Comparison of ENCODE assay signal across 1 cellular context in the genomic region with DNA sequence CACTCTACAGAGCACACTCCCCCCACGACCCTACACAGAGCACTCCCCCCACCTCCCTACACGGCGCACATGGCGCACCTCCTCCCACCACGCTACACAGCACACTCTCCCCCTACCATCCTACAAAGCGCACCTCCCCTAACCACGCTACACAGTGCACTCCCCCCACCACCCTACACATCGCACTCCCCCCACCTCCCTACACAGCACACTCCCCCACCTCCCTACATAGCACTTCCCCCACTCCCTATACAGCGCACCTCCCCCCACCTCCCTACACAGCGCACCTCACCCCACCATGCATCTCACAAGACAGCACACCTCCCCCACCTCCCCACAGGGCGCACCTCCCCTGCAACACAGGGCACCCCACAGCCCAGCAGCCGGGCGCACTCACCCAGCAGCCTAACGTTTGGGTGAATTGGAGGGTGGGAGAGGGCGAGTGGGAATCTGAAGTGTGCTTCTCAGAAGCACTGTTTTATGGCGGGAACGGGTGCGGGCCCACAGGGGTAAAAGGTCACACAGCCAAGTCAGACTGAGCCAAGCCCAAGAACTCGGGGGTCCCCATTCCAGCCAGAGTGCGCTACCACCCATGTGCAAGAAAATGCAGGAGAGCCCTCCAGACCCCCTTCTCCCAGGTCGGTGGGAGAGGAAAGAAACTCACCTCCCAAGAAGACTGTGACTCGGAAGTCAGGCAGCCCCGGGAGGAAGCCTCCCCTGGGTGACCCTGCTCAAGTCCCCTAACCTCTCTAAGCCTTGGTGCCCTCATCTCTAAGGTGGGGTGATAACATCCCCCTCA.
TF ChIP-seq lines count a peak whose summit lies in the region.

No MANE protein-coding gene starts in this region.

TF ChIP-seq in GM23338, 12 proteins besides CTCF, POLR2A, EP300 and RAD21 (continued from another document):
- no peak for TF ChIP-seq EZH2 (IDR thresholded peaks at IDR 0.05; ENCODE audit: low read depth, unreplicated experiment)
- TF ChIP-seq EZH2phosphoT487 (IDR thresholded peaks at IDR 0.05; ENCODE audit: unreplicated experiment), result no peak
TF ChIP-seq in GM23338: peak in this region for 0.
